Comparison of ENCODE assay signal across 10 cellular contexts in genomic region chr20:63103402-63104311, GRCh38.
DNase-seq lines count a peak whose midpoint lies in the region; ATAC-seq and TF ChIP-seq lines count a peak whose summit lies in the region.
"Had no signal": no experiment of that assay in that cellular context is flagged by ENCODE, and none has a peak within 500 bp of the region (broad histone marks: within the 10 kb centered on the region; RNA-seq: fewer than 3 reads in every experiment).

No MANE protein-coding gene starts in this region.

- 70 to 84% (median 74%) methylated on average over 16 to 21 of the region's 21 CpGs for WGBS in spleen, 5 donors

- TF ChIP-seq POLR2A in spleen (IDR thresholded peaks at IDR 0.05): no peak

- H3K4me1 ChIP-seq in left ventricle myocardium inferior: peaks cover 12% of the 10 kb centered on the region
- H3K4me1 ChIP-seq in spleen: peaks cover 0 to 15% (median 2%) of the 10 kb centered on the region in 6 donors

- no peak for TF ChIP-seq RAD21 in Ishikawa (IDR thresholded peaks at IDR 0.05; ENCODE audit: low read depth)

- no peaks in the 10 kb centered on the region for H3K36me3 ChIP-seq in left ventricle myocardium inferior
- H3K36me3 ChIP-seq in spleen: no peaks in the 10 kb centered on the region

- TF ChIP-seq CTCF in left ventricle myocardium inferior (IDR thresholded peaks at IDR 0.05; ENCODE audit: borderline replicate concordance): no peak
- no peak for TF ChIP-seq CTCF in choroid plexus epithelial cell (conservative IDR thresholded peaks at IDR 0.05; ENCODE audit: low read depth, low read length)
- no peak for TF ChIP-seq CTCF in spleen (IDR thresholded peaks at IDR 0.05 in 8 of 11, conservative IDR thresholded peaks at IDR 0.05 in 3 of 11)

- no peak for TF ChIP-seq EP300 in Ishikawa (IDR thresholded peaks at IDR 0.05; ENCODE audit: borderline replicate concordance)

- DNase-seq in Right ventricle myocardium superior (peak; percentile 17), left ventricle myocardium inferior (no peak), choroid plexus epithelial cell (ENCODE audit: low read depth) (peak; percentile 7), spleen (peak; percentile 73), NCI-H1092 (lab: John Stamatoyannopoulos, UW) (no peak), hepatic stellate cell (ENCODE audit: low spot score) (no peak)
- no peak for DNase-seq in stimulated activated CD4-positive, alpha-beta T cell treated with anti-CD3 and anti-CD28 coated beads, Interleukin-2, amount 100 ng/mL, for 24 hours
- DNase-seq: GOT3, hippocampal formation had no signal

- H3K27ac ChIP-seq in left ventricle myocardium inferior (replicated peaks) (no peak overlapping the region), spleen (no peak overlapping the region)

- peaks cover 21% of the 10 kb centered on the region for H3K9me3 ChIP-seq in left ventricle myocardium inferior (replicated peaks)
- H3K9me3 ChIP-seq in spleen: peaks cover 0 to 34% (median 13%) of the 10 kb centered on the region in 8 donors

- H3K4me3 ChIP-seq in left ventricle myocardium inferior: no peak overlapping the region
- no peak overlapping the region for H3K4me3 ChIP-seq in choroid plexus epithelial cell (ENCODE audit: low read depth, low read length)
- no peak overlapping the region for H3K4me3 ChIP-seq in spleen

- H3K27me3 ChIP-seq in left ventricle myocardium inferior (ENCODE audit: low read depth): peaks cover 94% of the 10 kb centered on the region
- H3K27me3 ChIP-seq in spleen (replicated peaks in 1 of 7): peaks cover 0 to 80% (median 10%) of the 10 kb centered on the region in 7 donors

- intact Hi-C loops in Right ventricle myocardium superior (cut with DNase I): no loop called here
- intact Hi-C loops in left ventricle myocardium inferior (cut with micrococcal nuclease): no loop called here
- intact Hi-C loops in spleen (cut with DNase I; ENCODE audit: low total_unique reads): no loop called here

- ATAC-seq in Right ventricle myocardium superior (ENCODE audit: poor library complexity): no peak

TF ChIP-seq in Ishikawa, 13 proteins besides CTCF, POLR2A, EP300 and RAD21:
- no peak for TF ChIP-seq TEAD4 (IDR thresholded peaks at IDR 0.05)
- TF ChIP-seq TAF1 (IDR thresholded peaks at IDR 0.05; ENCODE audit: low read depth): no peak
- TF ChIP-seq FOXM1 (IDR thresholded peaks at IDR 0.05; ENCODE audit: borderline replicate concordance, low read depth): no peak
- no peak for TF ChIP-seq TCF12 (IDR thresholded peaks at IDR 0.05; ENCODE audit: low read depth)
- TF ChIP-seq, protein P1, sequence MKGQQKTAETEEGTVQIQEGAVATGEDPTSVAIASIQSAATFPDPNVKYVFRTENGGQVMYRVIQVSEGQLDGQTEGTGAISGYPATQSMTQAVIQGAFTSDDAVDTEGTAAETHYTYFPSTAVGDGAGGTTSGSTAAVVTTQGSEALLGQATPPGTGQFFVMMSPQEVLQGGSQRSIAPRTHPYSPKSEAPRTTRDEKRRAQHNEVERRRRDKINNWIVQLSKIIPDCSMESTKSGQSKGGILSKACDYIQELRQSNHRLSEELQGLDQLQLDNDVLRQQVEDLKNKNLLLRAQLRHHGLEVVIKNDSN (IDR thresholded peaks at IDR 0.05): peak; percentile 44
- no peak for TF ChIP-seq CEBPB (IDR thresholded peaks at IDR 0.05)
- TF ChIP-seq REST (IDR thresholded peaks at IDR 0.05; ENCODE audit: low read depth): no peak

Comparison
In these comparisons a context has a peak if more than half of its experiments do, and no peak if none do; other contexts are left out.
1. DNase-seq: peak in Right ventricle myocardium superior (single experiment), choroid plexus epithelial cell (single experiment) and spleen (single experiment); none in left ventricle myocardium inferior (single experiment), stimulated activated CD4-positive, alpha-beta T cell treated with anti-CD3 and anti-CD28 coated beads, Interleukin-2, amount 100 ng/mL, for 24 hours (0 of 2), NCI-H1092 (single experiment) and hepatic stellate cell (single experiment).